ENCODE assay signal across 7 cellular contexts in the genomic region with DNA sequence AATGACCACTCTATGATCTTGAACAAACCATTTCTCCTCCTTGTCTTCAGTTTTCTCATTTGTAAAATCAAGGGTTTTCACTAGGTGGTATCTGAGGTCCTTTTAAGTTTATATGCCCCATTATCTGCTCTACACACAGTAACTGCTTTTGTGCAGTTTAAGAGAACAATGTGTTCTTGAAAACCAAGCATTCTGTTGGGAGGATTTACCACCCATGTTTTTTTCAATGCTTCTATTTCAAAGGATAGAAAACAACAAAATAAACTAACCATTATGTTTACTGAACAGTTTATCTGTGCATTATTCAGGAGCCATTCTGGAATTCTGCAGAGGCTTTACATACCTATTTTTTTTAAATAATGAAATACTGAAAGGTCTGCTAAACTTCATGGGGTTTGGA.
"Had no signal": no experiment of that assay in that cellular context is flagged by ENCODE, and none has a peak within 500 bp of the region (broad histone marks: within the 10 kb centered on the region; RNA-seq: fewer than 3 reads in every experiment).

No MANE protein-coding gene starts in this region.

- DNase-seq: GDM1, GF-D8 had no signal

- FAIRE-seq: G401.6, GM12891, GM12892, GM18507, GM19239 had no signal
